In genomic region chr1:54212872-54213271, GRCh38 we compare ENCODE assay signal across 1 cellular context.
TF ChIP-seq lines count a peak whose summit lies in the region.

No MANE protein-coding gene starts in this region.

TF ChIP-seq in K562, 482 proteins besides CTCF, POLR2A, EP300 and RAD21 (continued from another document):
- TF ChIP-seq ZBTB11 (CRISPR knock-in tag; IDR thresholded peaks at IDR 0.05): no peak
- 0 out of 2 replicates have a peak, but pooled peaks have one; percentile 25 for TF ChIP-seq KLF16 (IDR thresholded peaks at IDR 0.05)
- no peak for TF ChIP-seq BRF1 (IDR thresholded peaks at IDR 0.05; ENCODE audit: borderline replicate concordance, extremely low read depth, insufficient read length)
- no peak for TF ChIP-seq CEBPG (CRISPR knock-in tag; IDR thresholded peaks at IDR 0.05)
- TF ChIP-seq CEBPG (tag; conservative IDR thresholded peaks at IDR 0.05 in 1 of 2, IDR thresholded peaks at IDR 0.05 in 1 of 2): no peak
- no peak for TF ChIP-seq GTF2A2 (tag; IDR thresholded peaks at IDR 0.05)
- no peak for TF ChIP-seq FOXP4 (CRISPR knock-in tag; IDR thresholded peaks at IDR 0.05; ENCODE audit: borderline replicate concordance)
- no peak for TF ChIP-seq HOMEZ (CRISPR knock-in tag; IDR thresholded peaks at IDR 0.05)
- TF ChIP-seq HMBOX1 (IDR thresholded peaks at IDR 0.05): no peak
